In the genomic region with DNA sequence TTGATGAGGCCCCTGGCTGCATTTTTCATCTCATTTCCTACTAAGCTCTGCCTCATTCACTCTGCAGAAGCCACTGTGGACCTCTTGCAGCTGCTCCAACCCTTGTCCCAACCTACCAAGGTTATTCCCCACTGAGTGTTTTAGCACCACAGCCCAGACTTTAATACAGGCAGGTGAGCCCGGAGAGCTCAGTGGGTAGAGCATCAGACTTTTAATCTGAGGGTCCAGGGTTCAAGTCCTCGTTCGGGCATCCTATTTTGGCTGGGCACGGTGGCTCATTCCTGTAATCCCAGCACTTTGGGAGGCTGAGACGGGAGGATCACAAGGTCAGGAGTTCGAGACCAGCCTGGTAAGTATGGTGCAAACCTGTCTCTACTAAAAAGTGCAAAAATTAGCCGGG, we compare ENCODE assay signal across 9 cellular contexts. TPM values are rescaled to one million over a fixed set of nuclear protein-coding genes. Genes with fewer than 3 reads are reported as not detected.
"Had no signal": no experiment of that assay in that cellular context is flagged by ENCODE, and none has a peak within 500 bp of the region (broad histone marks: within the 10 kb centered on the region; RNA-seq: fewer than 3 reads in every experiment).

No MANE protein-coding gene starts in this region.

- H3K9ac ChIP-seq: GM23248 had no signal

- H3K36me3 ChIP-seq: HAP-1 had no signal

- FAIRE-seq: H54 had no signal

- DNase-seq: GM23248, GOT3, H7, H9, HCEC 1CT, HFFc6 had no signal

- H2AFZ ChIP-seq: GM23248 had no signal

- H3K27ac ChIP-seq: GM23248 had no signal

- H3K4me3 Mint-ChIP-seq: GM23338, H9, HFFc6 had no signal

- H3K27ac Mint-ChIP-seq: GM23338, H9, HFFc6 had no signal

- H3K4me1 ChIP-seq: HAP-1 had no signal

- H3K4me3 ChIP-seq: GM23248, GM23338, HAP-1 had no signal

RNA-seq across cellular contexts. Expression of a gene that starts 18.1 kb away (rescaled TPM):
- total RNA-seq: GM23248, HFFc6 had no signal
- polyA plus RNA-seq: GM23248 had no signal

RNA-seq across cellular contexts. Expression of a gene that starts 30.5 kb away (rescaled TPM):
- total RNA-seq: GM23248 had no signal
- polyA plus RNA-seq: GM23248 had no signal

RNA-seq across cellular contexts. Expression of a gene that starts 52.1 kb away (rescaled TPM):
- total RNA-seq: GM23248, HFFc6 had no signal
- polyA plus RNA-seq: GM23248 had no signal
